In genomic region chr15:59035157-59035556, GRCh38 we compare ENCODE assay signal across 21 cellular contexts.
"Had no signal": no experiment of that assay in that cellular context is flagged by ENCODE, and none has a peak within 500 bp of the region (broad histone marks: within the 10 kb centered on the region; RNA-seq: fewer than 3 reads in every experiment).

No MANE protein-coding gene starts in this region.

- H3K27me3 Mint-ChIP-seq: activated CD4-positive, alpha-beta T cell treated with anti-CD3 and anti-CD28 coated beads, Interleukin-2, amount 10 ng/mL, durations not matched to agents 24 days and 14 days; activated CD8-positive, alpha-beta memory T cell treated with anti-CD3 and anti-CD28 coated beads, Interleukin-2, amount 10 ng/mL, durations not matched to agents 7 days and 5 days; activated naive CD4-positive, alpha-beta T cell treated with anti-CD3 and anti-CD28 coated beads, Interleukin-2, amount 50 U/mL, for 24 hours; activated T-cell treated with anti-CD3 and anti-CD28 coated beads, Interleukin-2, amount 50 U/mL, for 24 hours had no signal

- DNase-seq: activated CD4-positive, alpha-beta T cell treated with anti-CD3 and anti-CD28 coated beads for 1 hour; activated CD4-positive, alpha-beta T cell treated with anti-CD3 and anti-CD28 coated beads, Interleukin-2, amount 10 ng/mL, durations not matched to agents 24 days and 14 days; activated CD4-positive, alpha-beta T cell treated with anti-CD3 and anti-CD28 coated beads, Interleukin-2, amount 50 U/mL, for 48 hours; activated CD8-positive, alpha-beta memory T cell treated with anti-CD3 and anti-CD28 coated beads, Interleukin-2, amount 10 ng/mL, durations not matched to agents 7 days and 5 days; activated effector memory CD4-positive, alpha-beta T cell treated with Interleukin-2 at 50 U/mL for 16 hours; activated naive CD4-positive, alpha-beta T cell; activated T-cell treated with anti-CD3 and anti-CD28 coated beads, Interleukin-2, amount 50 U/mL, for 24 hours; brain microvascular endothelial cell; Kasumi-1; NCI-H1105 treated with DMSO at 0.1 percent for 48 hours; NCI-H1436 treated with DMSO at 0.1 percent for 48 hours; NCI-H187; NCI-H2081; NCI-H510A treated with DMSO at 0.1 percent for 48 hours; PC-3; SHP77 treated with DMSO at 0.1 percent for 48 hours had no signal

- H3K4me1 Mint-ChIP-seq: WTC11 had no signal

- H3K9me3 Mint-ChIP-seq: activated naive CD4-positive, alpha-beta T cell treated with anti-CD3 and anti-CD28 coated beads, Interleukin-2, amount 50 U/mL, for 24 hours had no signal

- H3K4me3 Mint-ChIP-seq: activated CD4-positive, alpha-beta T cell treated with anti-CD3 and anti-CD28 coated beads, Interleukin-2, amount 10 ng/mL, durations not matched to agents 24 days and 14 days; activated CD8-positive, alpha-beta memory T cell treated with anti-CD3 and anti-CD28 coated beads, Interleukin-2, amount 10 ng/mL, durations not matched to agents 7 days and 5 days; activated naive CD4-positive, alpha-beta T cell treated with anti-CD3 and anti-CD28 coated beads, Interleukin-2, amount 50 U/mL, for 24 hours; activated T-cell treated with anti-CD3 and anti-CD28 coated beads, Interleukin-2, amount 50 U/mL, for 24 hours; activated T-helper 1 cell treated with anti-CD3 and anti-CD28 coated beads, Interleukin-12 subunit alpha, Interleukin-12 subunit beta, Interleukin-2, Interleukin-4 antibody, amounts not matched to agents 30 ng/mL and 10 ng/mL and 1 ng/mL, durations not matched to agents 14 hours and 24 hours and 36 hours; T-helper 1 cell treated with Interleukin-12 subunit alpha and Interleukin-12 subunit beta and Interleukin-4 antibody, amounts not matched to agents 30 μg/mL and 1 μg/mL, for 36 hours; WTC11 had no signal

- H3K27ac Mint-ChIP-seq: activated CD4-positive, alpha-beta T cell treated with anti-CD3 and anti-CD28 coated beads, Interleukin-2, amount 10 ng/mL, durations not matched to agents 24 days and 14 days; activated CD8-positive, alpha-beta memory T cell treated with anti-CD3 and anti-CD28 coated beads, Interleukin-2, amount 10 ng/mL, durations not matched to agents 7 days and 5 days; activated T-helper 1 cell treated with anti-CD3 and anti-CD28 coated beads, Interleukin-12 subunit alpha, Interleukin-12 subunit beta, Interleukin-2, Interleukin-4 antibody, amounts not matched to agents 30 ng/mL and 10 ng/mL and 1 ng/mL, durations not matched to agents 14 hours and 24 hours and 36 hours; T-helper 1 cell treated with Interleukin-12 subunit alpha and Interleukin-12 subunit beta and Interleukin-4 antibody, amounts not matched to agents 30 μg/mL and 1 μg/mL, for 36 hours; WTC11 had no signal

- ATAC-seq: activated CD8-positive, alpha-beta memory T cell treated with anti-CD3 and anti-CD28 coated beads, Interleukin-2, amount 10 ng/mL, durations not matched to agents 7 days and 5 days; PC-3; WTC11 had no signal

- H3K27me3 ChIP-seq: brain microvascular endothelial cell, cardiac muscle cell had no signal

- H3K27ac ChIP-seq: brain microvascular endothelial cell, cardiac muscle cell had no signal

- H3K4me3 ChIP-seq: cardiac muscle cell had no signal

- H3K36me3 ChIP-seq: cardiac muscle cell had no signal
